1 cellular context compared by ENCODE assay signal in genomic region chrX:40099046-40099968, GRCh38.
TF ChIP-seq lines count a peak whose summit lies in the region.

No MANE protein-coding gene starts in this region.

TF ChIP-seq in A549, 52 proteins besides CTCF, POLR2A, EP300 and RAD21 (continued from another document):
- TF ChIP-seq HES2 (IDR thresholded peaks at IDR 0.05) (no peak), MAFK (IDR thresholded peaks at IDR 0.05; ENCODE audit: partially characterized antibody) (no peak)
